Comparison of ENCODE assay signal across 2 cellular contexts in genomic region chr12:130014485-130014807, GRCh38.
TF ChIP-seq lines count a peak whose summit lies in the region.

No MANE protein-coding gene starts in this region.

TF ChIP-seq in H1, 55 proteins besides CTCF, POLR2A, EP300 and RAD21:
- TF ChIP-seq EZH2 (IDR thresholded peaks at IDR 0.05; ENCODE audit: low read depth, low read length, severe bottlenecking) (no peak), CEBPB (IDR thresholded peaks at IDR 0.05; ENCODE audit: low read depth, low read length) (no peak), MAX (IDR thresholded peaks at IDR 0.05) (no peak), BRCA1 (IDR thresholded peaks at IDR 0.05; ENCODE audit: low read depth, low read length) (no peak), CBX5 (IDR thresholded peaks at IDR 0.05; ENCODE audit: low read depth, low read length) (no peak), ZNF274 (IDR thresholded peaks at IDR 0.05; ENCODE audit: borderline replicate concordance, extremely low read depth, low read length) (no peak), TAF1 (IDR thresholded peaks at IDR 0.05; ENCODE audit: low read depth, low read length) (no peak), TAF7 (optimal IDR thresholded peaks at IDR 0.05; ENCODE audit: borderline replicate concordance, low read depth, low read length) (no peak), CHD2 (IDR thresholded peaks at IDR 0.05; ENCODE audit: low read length) (no peak), POLR2AphosphoS5 (IDR thresholded peaks at IDR 0.05; ENCODE audit: low read depth, low read length) (no peak), KDM4A (IDR thresholded peaks at IDR 0.05; ENCODE audit: low read depth, low read length, severe bottlenecking) (no peak), SAP30 (IDR thresholded peaks at IDR 0.05; ENCODE audit: insufficient read depth, insufficient replicate concordance, low read length) (no peak), SIRT6 (IDR thresholded peaks at IDR 0.05; ENCODE audit: low read length) (no peak), CTBP2 (IDR thresholded peaks at IDR 0.05; ENCODE audit: borderline replicate concordance, insufficient read depth, insufficient read length, low read length) (no peak), JUND (IDR thresholded peaks at IDR 0.05; ENCODE audit: low read length) (no peak), ATF2 (IDR thresholded peaks at IDR 0.05; ENCODE audit: low read length) (no peak), SP4 (IDR thresholded peaks at IDR 0.05; ENCODE audit: low read length) (no peak), HDAC6 (IDR thresholded peaks at IDR 0.05; ENCODE audit: low read depth, low read length) (no peak), ATF3 (IDR thresholded peaks at IDR 0.05; ENCODE audit: insufficient read depth, low read depth, low read length) (no peak)

TF ChIP-seq in GM12891, 5 proteins besides CTCF, POLR2A, EP300 and RAD21:
- TF ChIP-seq POU2F2 (IDR thresholded peaks at IDR 0.05; ENCODE audit: low read depth, low read length), result no peak
- TF ChIP-seq PAX5 (IDR thresholded peaks at IDR 0.05; ENCODE audit: insufficient read depth, low read length, severe bottlenecking), result no peak
- no peak for TF ChIP-seq SPI1 (IDR thresholded peaks at IDR 0.05; ENCODE audit: low read depth, low read length)
- TF ChIP-seq POLR2AphosphoS5 (IDR thresholded peaks at IDR 0.05; ENCODE audit: low read depth, low read length), result no peak
- no peak for TF ChIP-seq TAF1 (IDR thresholded peaks at IDR 0.05; ENCODE audit: low read depth, low read length)
